In genomic region chr5:82349651-82350050, GRCh38 we compare ENCODE assay signal across 8 cellular contexts.
DNase-seq lines count a peak whose midpoint lies in the region; ATAC-seq and TF ChIP-seq lines count a peak whose summit lies in the region.

No MANE protein-coding gene starts in this region.

- POLR2A ChIA-PET in CD8-positive, alpha-beta T cell (lab: Charles Lee) = no interaction called here
- POLR2A ChIA-PET in HEK293T (lab: Yijun Ruan, JAX) = no interaction called here
- POLR2A ChIA-PET in activated CD4-positive, alpha-beta T cell treated with anti-CD3 and anti-CD28 coated beads, Interleukin-2, amount 10 ng/mL, durations not matched to agents 7 days and 5 days (lab: Charles Lee) = no interaction called here

- no peaks in the 10 kb centered on the region for H3K36me3 ChIP-seq in CD8-positive, alpha-beta T cell (ENCODE audit: insufficient read depth, low read length)
- H3K36me3 ChIP-seq in suprapubic skin = no peaks in the 10 kb centered on the region

- H3K27ac Mint-ChIP-seq in CD8-positive, alpha-beta T cell = no peak overlapping the region
- no peak overlapping the region for H3K27ac Mint-ChIP-seq in activated CD4-positive, alpha-beta T cell treated with anti-CD3 and anti-CD28 coated beads, Interleukin-2, amount 10 ng/mL, durations not matched to agents 7 days and 5 days

- no peak overlapping the region for H3K4me3 Mint-ChIP-seq in CD8-positive, alpha-beta T cell
- H3K4me3 Mint-ChIP-seq in activated CD4-positive, alpha-beta T cell treated with anti-CD3 and anti-CD28 coated beads, Interleukin-2, amount 10 ng/mL, durations not matched to agents 7 days and 5 days = no peak overlapping the region

- WGBS in suprapubic skin = 74% methylated on average over 4 of the region's 4 CpGs

- H3K36me3 Mint-ChIP-seq in CD8-positive, alpha-beta T cell = no peaks in the 10 kb centered on the region
- no peaks in the 10 kb centered on the region for H3K36me3 Mint-ChIP-seq in activated CD4-positive, alpha-beta T cell treated with anti-CD3 and anti-CD28 coated beads, Interleukin-2, amount 10 ng/mL, durations not matched to agents 7 days and 5 days (ENCODE audit: low read depth)

- ATAC-seq in CD8-positive, alpha-beta T cell = peak; percentile 52

- no peak for TF ChIP-seq EP300 in suprapubic skin (IDR thresholded peaks at IDR 0.05)

- no peak for TF ChIP-seq CTCF in CD8-positive, alpha-beta T cell (IDR thresholded peaks at IDR 0.05)
- TF ChIP-seq CTCF in foreskin fibroblast (IDR thresholded peaks at IDR 0.05; ENCODE audit: low read depth, low read length) = peak; percentile 33
- peak in 1 of 2 donors; percentile 36 for TF ChIP-seq CTCF in suprapubic skin (IDR thresholded peaks at IDR 0.05)

- intact Hi-C loops in CD8-positive, alpha-beta T cell (cut with DNase I, micrococcal nuclease) = loop anchor here (5.0 to 10.0 kb wide), 4 partner anchors 148 to 1123 kb away; partner anchors contain the start of genes TMEM167A (in 1 of the 2), VCAN (in 1 of the 2) and XRCC4 (in 1 of the 2)

- no peak for TF ChIP-seq POLR2A in suprapubic skin (IDR thresholded peaks at IDR 0.05)

- H3K27me3 ChIP-seq in CD8-positive, alpha-beta T cell (ENCODE audit: insufficient read depth, low read length) = no peaks in the 10 kb centered on the region
- H3K27me3 ChIP-seq in suprapubic skin = no peaks in the 10 kb centered on the region

- H3K4me1 Mint-ChIP-seq in CD8-positive, alpha-beta T cell (ENCODE audit: low read depth) = peaks cover 2% of the 10 kb centered on the region
- H3K4me1 Mint-ChIP-seq in activated CD4-positive, alpha-beta T cell treated with anti-CD3 and anti-CD28 coated beads, Interleukin-2, amount 10 ng/mL, durations not matched to agents 7 days and 5 days = peaks cover 44% of the 10 kb centered on the region

- H3K9me3 ChIP-seq in CD8-positive, alpha-beta T cell (ENCODE audit: low read length) = no peaks in the 10 kb centered on the region
- H3K9me3 ChIP-seq in suprapubic skin = no peaks in the 10 kb centered on the region

- H3K4me3 ChIP-seq in CD8-positive, alpha-beta T cell (ENCODE audit: low read depth, low read length) = no peak overlapping the region
- H3K4me3 ChIP-seq in foreskin fibroblast (ENCODE audit: low read depth in 1 of 2, low read length in 2 of 2) (no peak overlapping the region), suprapubic skin (no peak overlapping the region)

- H3K27ac ChIP-seq in CD8-positive, alpha-beta T cell (ENCODE audit: low read depth, low read length) = no peak overlapping the region
- H3K27ac ChIP-seq in suprapubic skin = peak overlapping the region; percentile 25

- CTCF ChIA-PET in CD8-positive, alpha-beta T cell (lab: Charles Lee) = interaction anchor here (0.8 to 5.5 kb wide), 5 partner anchors 11 to 1204 kb away, joined by 3 to 60 read pairs (median 4); no protein-coding TSS in a partner anchor
- CTCF ChIA-PET in HEK293T (lab: Yijun Ruan, JAX) = interaction anchor here (0.5 to 1.7 kb wide), 9 partner anchors 9 to 832 kb away, joined by 3 to 10 read pairs (median 3); no protein-coding TSS in a partner anchor
- CTCF ChIA-PET in activated CD4-positive, alpha-beta T cell treated with anti-CD3 and anti-CD28 coated beads, Interleukin-2, amount 10 ng/mL, durations not matched to agents 7 days and 5 days (lab: Charles Lee) = interaction anchor here (1.0 to 1.5 kb wide), 4 partner anchors 9 to 337 kb away, joined by 3 to 4 read pairs (median 3); no protein-coding TSS in a partner anchor

- DNase-seq in CD8-positive, alpha-beta T cell = peak in 2 of 7 experiments; percentile 20 to 39
- DNase-seq in HEK293T (ENCODE audit: extremely low spot score) = peak; percentile 60
- DNase-seq in activated CD4-positive, alpha-beta T cell treated with anti-CD3 and anti-CD28 coated beads, Interleukin-2, amount 10 ng/mL, durations not matched to agents 7 days and 5 days = peak; percentile 35
- peak in 1 of 2 donors; percentile 48 for DNase-seq in foreskin fibroblast
- peak in 1 of 2 donors; percentile 78 for DNase-seq in suprapubic skin (ENCODE audit: low spot score in 2 of 2)
- no peak for DNase-seq in cerebellar nuclear complex (lab: John Stamatoyannopoulos, UW)
- DNase-seq in NCI-H128 (lab: John Stamatoyannopoulos, UW; ENCODE audit: unreplicated experiment) = no peak
- DNase-seq in NCI-H1436 (lab: John Stamatoyannopoulos, UW) = no peak

- peaks cover 4% of the 10 kb centered on the region for H3K27me3 Mint-ChIP-seq in CD8-positive, alpha-beta T cell (ENCODE audit: low read depth)
- no peaks in the 10 kb centered on the region for H3K27me3 Mint-ChIP-seq in activated CD4-positive, alpha-beta T cell treated with anti-CD3 and anti-CD28 coated beads, Interleukin-2, amount 10 ng/mL, durations not matched to agents 7 days and 5 days

- H3K4me1 ChIP-seq in CD8-positive, alpha-beta T cell (ENCODE audit: insufficient read depth, low read length) = no peaks in the 10 kb centered on the region
- H3K4me1 ChIP-seq in suprapubic skin = peaks cover 29% of the 10 kb centered on the region

- no peaks in the 10 kb centered on the region for H3K9me3 Mint-ChIP-seq in CD8-positive, alpha-beta T cell
- no peaks in the 10 kb centered on the region for H3K9me3 Mint-ChIP-seq in activated CD4-positive, alpha-beta T cell treated with anti-CD3 and anti-CD28 coated beads, Interleukin-2, amount 10 ng/mL, durations not matched to agents 7 days and 5 days

TF ChIP-seq in HEK293T, 16 proteins besides CTCF, POLR2A, EP300 and RAD21:
- no peak for TF ChIP-seq BHLHE40 (IDR thresholded peaks at IDR 0.05; ENCODE audit: borderline replicate concordance)
- TF ChIP-seq SP1 (IDR thresholded peaks at IDR 0.05) = no peak
- no peak for TF ChIP-seq ARNT (IDR thresholded peaks at IDR 0.05)
- TF ChIP-seq FOXK2 (IDR thresholded peaks at IDR 0.05) = no peak
- no peak for TF ChIP-seq ELF4 (IDR thresholded peaks at IDR 0.05)
- TF ChIP-seq FOXA1 (IDR thresholded peaks at IDR 0.05) = no peak
- no peak for TF ChIP-seq SUZ12 (IDR thresholded peaks at IDR 0.05)
- no peak for TF ChIP-seq L3MBTL2 (conservative IDR thresholded peaks at IDR 0.05)
- TF ChIP-seq TARDBP (IDR thresholded peaks at IDR 0.05) = no peak
- no peak for TF ChIP-seq CTBP1 (IDR thresholded peaks at IDR 0.05; ENCODE audit: borderline replicate concordance)
- TF ChIP-seq FOXM1 (IDR thresholded peaks at IDR 0.05; ENCODE audit: borderline replicate concordance) = no peak

Comparison
In these comparisons a context has a peak if more than half of its experiments do, and no peak if none do; other contexts are left out.
1. DNase-seq: peak in HEK293T (single experiment) and activated CD4-positive, alpha-beta T cell treated with anti-CD3 and anti-CD28 coated beads, Interleukin-2, amount 10 ng/mL, durations not matched to agents 7 days and 5 days (single experiment); none in cerebellar nuclear complex (0 of 2), NCI-H128 (single experiment) and NCI-H1436 (single experiment).